Comparison of ENCODE assay signal across 8 cellular contexts in genomic region chrX:40146471-40147398, GRCh38.
DNase-seq lines count a peak whose midpoint lies in the region; ATAC-seq and TF ChIP-seq lines count a peak whose summit lies in the region.

No MANE protein-coding gene starts in this region.

- TF ChIP-seq RAD21 in Ishikawa (IDR thresholded peaks at IDR 0.05; ENCODE audit: low read depth) = no peak

- peaks cover 12% of the 10 kb centered on the region for H3K4me1 ChIP-seq in iPS DF 6.9 (ENCODE audit: control insufficient read depth, insufficient read depth, low read length)

- no peaks in the 10 kb centered on the region for H3K9me3 ChIP-seq in iPS DF 6.9 (ENCODE audit: control insufficient read depth, insufficient read depth, low read length)

- no peaks in the 10 kb centered on the region for H3K36me3 ChIP-seq in iPS DF 6.9 (ENCODE audit: control insufficient read depth, insufficient read depth, low read length)

- peak overlapping the region; percentile 53; the same call in 1 of the 2 replicates for H3K4me3 ChIP-seq in iPS DF 6.9 (ENCODE audit: low read length)
- peak overlapping the region; percentile 50 for H3K4me3 ChIP-seq in skeletal muscle cell (ENCODE audit: low read depth, low read length)

- TF ChIP-seq EP300 in Ishikawa (IDR thresholded peaks at IDR 0.05; ENCODE audit: borderline replicate concordance) = 0 out of 2 replicates have a peak, but pooled peaks have one; percentile 29

- WGBS in iPS DF 6.9 (ENCODE audit: insufficient coverage, insufficient read length) = no CpG with 5 or more reads among the region's 76 CpGs

- ATAC-seq in GM21723 (IDR thresholded peaks at IDR 0.05; ENCODE audit: unreplicated experiment) = no peak
- ATAC-seq in GM21526 (IDR thresholded peaks at IDR 0.05; ENCODE audit: low FRiP score, unreplicated experiment) = no peak

- DNase-seq in COLO668 (lab: John Stamatoyannopoulos, UW; ENCODE audit: unreplicated experiment) = peak; percentile 64
- peak; percentile 52 for DNase-seq in amniotic epithelial cell (ENCODE audit: low read depth)
- no peak for DNase-seq in iPS DF 6.9 (ENCODE audit: low read depth, low spot score)
- no peak for DNase-seq in skeletal muscle cell (ENCODE audit: low read depth)
- DNase-seq in NCI-H1048 (lab: John Stamatoyannopoulos, UW) = no peak

- no peak overlapping the region for H3K27ac ChIP-seq in iPS DF 6.9 (ENCODE audit: low read length)

- H3K27me3 ChIP-seq in iPS DF 6.9 (ENCODE audit: control insufficient read depth, insufficient read depth, low read length) = peaks cover 22% of the 10 kb centered on the region

TF ChIP-seq in Ishikawa, 13 proteins besides CTCF, POLR2A, EP300 and RAD21:
- TF ChIP-seq, protein P1, sequence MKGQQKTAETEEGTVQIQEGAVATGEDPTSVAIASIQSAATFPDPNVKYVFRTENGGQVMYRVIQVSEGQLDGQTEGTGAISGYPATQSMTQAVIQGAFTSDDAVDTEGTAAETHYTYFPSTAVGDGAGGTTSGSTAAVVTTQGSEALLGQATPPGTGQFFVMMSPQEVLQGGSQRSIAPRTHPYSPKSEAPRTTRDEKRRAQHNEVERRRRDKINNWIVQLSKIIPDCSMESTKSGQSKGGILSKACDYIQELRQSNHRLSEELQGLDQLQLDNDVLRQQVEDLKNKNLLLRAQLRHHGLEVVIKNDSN (IDR thresholded peaks at IDR 0.05) = no peak
- no peak; the same call in 1 of the 2 replicates for TF ChIP-seq NFIC (IDR thresholded peaks at IDR 0.05)
- TF ChIP-seq EGR1 (IDR thresholded peaks at IDR 0.05) = no peak
- TF ChIP-seq CEBPB (IDR thresholded peaks at IDR 0.05) = no peak
- no peak for TF ChIP-seq TAF1 (IDR thresholded peaks at IDR 0.05; ENCODE audit: low read depth)
- no peak for TF ChIP-seq FOXM1 (IDR thresholded peaks at IDR 0.05; ENCODE audit: borderline replicate concordance, low read depth)
- TF ChIP-seq, protein P2, sequence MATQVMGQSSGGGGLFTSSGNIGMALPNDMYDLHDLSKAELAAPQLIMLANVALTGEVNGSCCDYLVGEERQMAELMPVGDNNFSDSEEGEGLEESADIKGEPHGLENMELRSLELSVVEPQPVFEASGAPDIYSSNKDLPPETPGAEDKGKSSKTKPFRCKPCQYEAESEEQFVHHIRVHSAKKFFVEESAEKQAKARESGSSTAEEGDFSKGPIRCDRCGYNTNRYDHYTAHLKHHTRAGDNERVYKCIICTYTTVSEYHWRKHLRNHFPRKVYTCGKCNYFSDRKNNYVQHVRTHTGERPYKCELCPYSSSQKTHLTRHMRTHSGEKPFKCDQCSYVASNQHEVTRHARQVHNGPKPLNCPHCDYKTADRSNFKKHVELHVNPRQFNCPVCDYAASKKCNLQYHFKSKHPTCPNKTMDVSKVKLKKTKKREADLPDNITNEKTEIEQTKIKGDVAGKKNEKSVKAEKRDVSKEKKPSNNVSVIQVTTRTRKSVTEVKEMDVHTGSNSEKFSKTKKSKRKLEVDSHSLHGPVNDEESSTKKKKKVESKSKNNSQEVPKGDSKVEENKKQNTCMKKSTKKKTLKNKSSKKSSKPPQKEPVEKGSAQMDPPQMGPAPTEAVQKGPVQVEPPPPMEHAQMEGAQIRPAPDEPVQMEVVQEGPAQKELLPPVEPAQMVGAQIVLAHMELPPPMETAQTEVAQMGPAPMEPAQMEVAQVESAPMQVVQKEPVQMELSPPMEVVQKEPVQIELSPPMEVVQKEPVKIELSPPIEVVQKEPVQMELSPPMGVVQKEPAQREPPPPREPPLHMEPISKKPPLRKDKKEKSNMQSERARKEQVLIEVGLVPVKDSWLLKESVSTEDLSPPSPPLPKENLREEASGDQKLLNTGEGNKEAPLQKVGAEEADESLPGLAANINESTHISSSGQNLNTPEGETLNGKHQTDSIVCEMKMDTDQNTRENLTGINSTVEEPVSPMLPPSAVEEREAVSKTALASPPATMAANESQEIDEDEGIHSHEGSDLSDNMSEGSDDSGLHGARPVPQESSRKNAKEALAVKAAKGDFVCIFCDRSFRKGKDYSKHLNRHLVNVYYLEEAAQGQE (IDR thresholded peaks at IDR 0.05; ENCODE audit: low read depth) = no peak
- 0 out of 2 replicates have a peak, but pooled peaks have one; percentile 20 for TF ChIP-seq TEAD4 (IDR thresholded peaks at IDR 0.05)
- no peak for TF ChIP-seq TCF12 (IDR thresholded peaks at IDR 0.05; ENCODE audit: low read depth)
- peak; percentile 59 for TF ChIP-seq ZBTB7A (IDR thresholded peaks at IDR 0.05; ENCODE audit: low read depth)
- peak; percentile 64; the same call in 1 of the 2 replicates for TF ChIP-seq YY1 (IDR thresholded peaks at IDR 0.05; ENCODE audit: low read depth)
- no peak for TF ChIP-seq CREB1 (IDR thresholded peaks at IDR 0.05; ENCODE audit: low read depth)
- peak; percentile 55; the same call in 1 of the 2 replicates for TF ChIP-seq MAX (IDR thresholded peaks at IDR 0.05)

Comparison
In these comparisons a context has a peak if more than half of its experiments do, and no peak if none do; other contexts are left out.
1. DNase-seq: peak in COLO668 (single experiment) and amniotic epithelial cell (single experiment); none in iPS DF 6.9 (single experiment), skeletal muscle cell (single experiment) and NCI-H1048 (single experiment).